Comparison of ENCODE assay signal across 17 cellular contexts in genomic region chr9:133716564-133717112, GRCh38. TPM values are rescaled to one million over a fixed set of nuclear protein-coding genes. Genes with fewer than 3 reads are reported as not detected.
DNase-seq lines count a peak whose midpoint lies in the region; ATAC-seq and TF ChIP-seq lines count a peak whose summit lies in the region.
"Had no signal": no experiment of that assay in that cellular context is flagged by ENCODE, and none has a peak within 500 bp of the region (broad histone marks: within the 10 kb centered on the region; RNA-seq: fewer than 3 reads in every experiment).

No MANE protein-coding gene starts in this region.

- no peak for TF ChIP-seq EP300 in tibial nerve (IDR thresholded peaks at IDR 0.05)

- H3K4me1 ChIP-seq in liver (ENCODE audit: control insufficient read depth in 4 of 4, insufficient read depth in 4 of 4, low read length in 3 of 4) (peaks cover 0 to 46% (median 26%) of the 10 kb centered on the region in 4 donors), tibial nerve (peaks cover 0 to 29% (median 15%) of the 10 kb centered on the region in 4 donors)
- H3K4me1 ChIP-seq: colonic mucosa had no signal

- ATAC-seq in GM18909 (IDR thresholded peaks at IDR 0.05; ENCODE audit: poor library complexity, unreplicated experiment): no peak
- ATAC-seq: stimulated activated naive B cell treated with anti-CD40 and anti-IgM and Interleukin-4, amounts not matched to agents 10 μg/mL and 1 μg/mL and 100 μg/mL, for 72 hours; T-helper 17 cell had no signal

- DNase-seq in NCI-H146 treated with DMSO at 0.1 percent for 48 hours (lab: John Stamatoyannopoulos, UW; ENCODE audit: unreplicated experiment): peak; percentile 10
- DNase-seq in fibroblast of pulmonary artery (ENCODE audit: low read depth): peak; percentile 38
- no peak for DNase-seq in tibial nerve (ENCODE audit: low spot score in 2 of 2)
- DNase-seq in stimulated activated CD4-positive, alpha-beta T cell treated with anti-CD3 and anti-CD28 coated beads, Interleukin-2, amount 100 ng/mL, for 48 hours: no peak
- DNase-seq in NCI-H82 treated with DMSO at 0.1 percent for 48 hours (lab: John Stamatoyannopoulos, UW; ENCODE audit: unreplicated experiment): no peak
- DNase-seq: activated CD4-positive, alpha-beta T cell treated with anti-CD3 and anti-CD28 coated beads, Interleukin-2, amount 50 U/mL, for 48 hours; activated T-cell treated with anti-CD3 and anti-CD28 coated beads, Interleukin-2, amount 50 U/mL, for 24 hours; colonic mucosa; NCI-H1436 treated with DMSO at 0.1 percent for 48 hours; NCI-H748 treated with DMSO at 0.1 percent for 48 hours; stimulated activated naive B cell treated with anti-CD40 and anti-IgM and Interleukin-4, amounts not matched to agents 10 μg/mL and 1 μg/mL and 100 μg/mL, for 72 hours; T-helper 17 cell; thyroid gland had no signal

- H3K27me3 ChIP-seq in liver (ENCODE audit: control insufficient read depth in 4 of 4, insufficient read depth in 4 of 4, low read length in 3 of 4) (no peaks in the 10 kb centered on the region), tibial nerve (no peaks in the 10 kb centered on the region)
- H3K27me3 ChIP-seq: colonic mucosa, neural progenitor cell, thyroid gland had no signal

- 78% methylated on average over 8 of the region's 8 CpGs for WGBS in liver
- whole genome bisulfite sequencing in tibial nerve, 2 donors: 73 to 83% methylated on average over 1 to 7 of the region's 8 CpGs

- no peak for TF ChIP-seq CTCF in fibroblast of pulmonary artery (IDR thresholded peaks at IDR 0.05; ENCODE audit: low read length, missing control alignments)
- no peak for TF ChIP-seq CTCF in liver (IDR thresholded peaks at IDR 0.05; ENCODE audit: low read depth, low read length, missing input control)
- TF ChIP-seq CTCF in tibial nerve (IDR thresholded peaks at IDR 0.05): no peak

- peaks cover 0 to 16% (median 10%) of the 10 kb centered on the region in 4 donors for H3K36me3 ChIP-seq in liver (ENCODE audit: control insufficient read depth in 4 of 4, insufficient read depth in 3 of 4, low read depth in 1 of 4, low read length in 3 of 4)
- H3K36me3 ChIP-seq in tibial nerve: peaks cover 0 to 9% (median 0%) of the 10 kb centered on the region in 3 donors
- H3K36me3 ChIP-seq: colonic mucosa, neural progenitor cell, thyroid gland had no signal

- no peak overlapping the region for H3K9ac ChIP-seq in liver (ENCODE audit: low read depth in 1 of 2, low read length in 2 of 2)
- H3K9ac ChIP-seq: neural progenitor cell had no signal

- no peak for TF ChIP-seq RAD21 in liver (IDR thresholded peaks at IDR 0.05)

- H3K4me3 ChIP-seq in fibroblast of pulmonary artery (replicated peaks; ENCODE audit: low read depth, low read length) (no peak overlapping the region), liver (ENCODE audit: low read depth in 1 of 3, low read length in 3 of 3) (no peak overlapping the region), tibial nerve (no peak overlapping the region)
- H3K4me3 ChIP-seq: colonic mucosa, GM12878, neural progenitor cell, thyroid gland had no signal

- TF ChIP-seq POLR2A in tibial nerve (IDR thresholded peaks at IDR 0.05): no peak

- H3K27ac ChIP-seq in liver (ENCODE audit: low read depth in 1 of 2, low read length in 2 of 2): peak overlapping the region; percentile 83 to 90
- H3K27ac ChIP-seq in tibial nerve: peak overlapping the region in 3 of 4 donors; percentile 40 to 68 (median 57)
- H3K27ac ChIP-seq: colonic mucosa, neural progenitor cell had no signal

- no peaks in the 10 kb centered on the region for H3K9me3 ChIP-seq in liver (ENCODE audit: control insufficient read depth in 4 of 4, low read length in 3 of 4)
- H3K9me3 ChIP-seq in tibial nerve: no peaks in the 10 kb centered on the region
- H3K9me3 ChIP-seq: colonic mucosa, thyroid gland had no signal

TF ChIP-seq in liver, 16 proteins besides CTCF, POLR2A, EP300 and RAD21:
- TF ChIP-seq TAF1 (conservative IDR thresholded peaks at IDR 0.05) (no peak), JUND (IDR thresholded peaks at IDR 0.05) (no peak), HNF4G (IDR thresholded peaks at IDR 0.05) (no peak), REST (IDR thresholded peaks at IDR 0.05) (no peak), EGR1 (IDR thresholded peaks at IDR 0.05; ENCODE audit: low read depth in 2 of 2) (no peak), YY1 (IDR thresholded peaks at IDR 0.05) (no peak)

RNA-seq across cellular contexts. Expression of gene SARDH, which starts 21.5 kb away (rescaled TPM):
- total RNA-seq in liver (100 to 1,000 TPM in 1 of 2 donors, 10 to 100 TPM in 1; 53.7 to 291 TPM), tibial nerve (10 to 100 TPM in 1 of 4 donors, 1 to 10 TPM in 3; 2.9 to 16.4 (median 5.9) TPM)
- polyA plus RNA-seq in liver: 10 to 100 TPM; 57.1 to 69.7 TPM

Comparison
In these comparisons a context has a peak if more than half of its experiments do, and no peak if none do; other contexts are left out.
1. DNase-seq: peak in NCI-H146 treated with DMSO at 0.1 percent for 48 hours (single experiment) and fibroblast of pulmonary artery (single experiment); none in tibial nerve (0 of 2), stimulated activated CD4-positive, alpha-beta T cell treated with anti-CD3 and anti-CD28 coated beads, Interleukin-2, amount 100 ng/mL, for 48 hours (0 of 2) and NCI-H82 treated with DMSO at 0.1 percent for 48 hours (single experiment).